ENCODE assay signal across 12 cellular contexts in genomic region chr15:39432935-39433334, GRCh38.
"Had no signal": no experiment of that assay in that cellular context is flagged by ENCODE, and none has a peak within 500 bp of the region (broad histone marks: within the 10 kb centered on the region; RNA-seq: fewer than 3 reads in every experiment).

No MANE protein-coding gene starts in this region.

- H3K9me3 ChIP-seq: ovary, upper lobe of left lung had no signal

- H3K4me3 ChIP-seq: cardiac muscle cell, ovary, skin epidermis, upper lobe of left lung had no signal

- H3K27me3 ChIP-seq: cardiac muscle cell, ovary, upper lobe of left lung had no signal

- H3K36me3 ChIP-seq: cardiac muscle cell, ovary, upper lobe of left lung had no signal

- DNase-seq: activated CD4-positive, alpha-beta T cell treated with anti-CD3 and anti-CD28 coated beads, Interleukin-2, amount 10 ng/mL, durations not matched to agents 24 days and 14 days; activated naive CD4-positive, alpha-beta T cell treated with Interleukin-2 at 50 U/mL for 16 hours; activated naive CD8-positive, alpha-beta T cell treated with anti-CD3 and anti-CD28 coated beads, Interleukin-2, amount 50 U/mL, for 24 hours; ovary; substantia nigra; upper lobe of left lung had no signal

- ATAC-seq: activated naive CD8-positive, alpha-beta T cell treated with anti-CD3 and anti-CD28 coated beads, Interleukin-2, amount 50 U/mL, for 24 hours; natural killer cell treated with Interleukin-12 subunit alpha and Interleukin-12 subunit beta and Interleukin-15 and Interleukin-18, amount 100 ng/mL, for 72 hours; SK-N-SH treated with all-trans-retinoic acid at 6 μM for 48 hours; stimulated activated memory B cell treated with anti-CD40 and anti-IgM and Interleukin-4, amounts not matched to agents 10 μg/mL and 1 μg/mL and 100 μg/mL, for 72 hours; WTC11 had no signal

- H3K27ac ChIP-seq: cardiac muscle cell, ovary, skin epidermis had no signal
